Comparison of ENCODE assay signal across 8 cellular contexts in the genomic region with DNA sequence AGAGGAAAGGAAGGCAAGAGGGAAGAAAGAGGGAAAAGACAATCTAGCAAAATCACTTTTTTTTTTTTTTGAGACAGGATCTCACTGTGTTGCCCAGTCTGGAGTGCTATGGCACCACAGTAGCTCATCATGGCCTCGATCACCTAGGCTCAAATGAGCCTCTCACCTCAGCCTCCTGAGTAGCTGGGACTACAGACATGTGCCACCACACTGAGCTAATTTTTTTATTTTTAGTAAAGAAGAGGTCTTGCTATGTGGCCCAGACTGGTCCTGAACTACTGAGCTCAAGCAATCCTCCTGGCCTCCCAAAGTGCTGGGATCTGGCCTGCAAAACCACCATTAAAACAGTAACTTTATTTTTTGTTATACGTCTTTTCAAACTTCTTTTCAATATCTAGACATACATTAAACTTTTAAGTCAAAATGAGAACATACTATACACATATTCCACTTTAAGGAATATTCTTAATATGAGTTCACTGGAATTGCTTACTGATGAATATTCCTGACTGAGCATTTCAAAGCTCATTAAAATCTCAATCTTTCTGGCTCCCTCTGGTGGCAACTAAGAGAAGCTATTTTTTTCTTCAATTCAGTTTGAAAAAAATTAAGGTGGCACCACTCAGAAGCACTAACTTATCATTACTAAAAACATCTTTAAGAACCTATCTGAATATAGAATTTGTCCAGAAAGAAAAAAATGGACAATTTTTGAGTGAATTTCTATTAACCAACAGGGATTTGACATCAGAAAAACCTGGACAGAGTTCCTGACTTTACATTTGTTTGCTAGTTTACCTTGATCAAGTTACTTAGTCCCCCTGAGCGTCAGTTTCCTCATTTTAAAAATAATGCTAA. TPM values are rescaled to one million over a fixed set of nuclear protein-coding genes. Genes with fewer than 3 reads are reported as not detected.
DNase-seq lines count a peak whose midpoint lies in the region; ATAC-seq, FAIRE-seq and TF ChIP-seq lines count a peak whose summit lies in the region.

No MANE protein-coding gene starts in this region.

- H3K9me3 Mint-ChIP-seq in activated CD8-positive, alpha-beta T cell treated with anti-CD3 and anti-CD28 coated beads for 36 hours = no peaks in the 10 kb centered on the region
- H3K9me3 Mint-ChIP-seq in activated CD8-positive, alpha-beta T cell treated with anti-CD3 and anti-CD28 coated beads, Interleukin-2, amount 10 ng/mL, durations not matched to agents 7 days and 5 days (ENCODE audit: insufficient read depth) = no peaks in the 10 kb centered on the region

- H3K36me3 Mint-ChIP-seq in activated CD8-positive, alpha-beta T cell treated with anti-CD3 and anti-CD28 coated beads for 36 hours (ENCODE audit: low read depth) = no peaks in the 10 kb centered on the region
- H3K36me3 Mint-ChIP-seq in activated CD8-positive, alpha-beta T cell treated with anti-CD3 and anti-CD28 coated beads, Interleukin-2, amount 10 ng/mL, durations not matched to agents 7 days and 5 days (ENCODE audit: low read depth) = no peaks in the 10 kb centered on the region

- POLR2A ChIA-PET in activated CD8-positive, alpha-beta T cell treated with anti-CD3 and anti-CD28 coated beads for 36 hours (lab: Charles Lee) = no interaction called here
- POLR2A ChIA-PET in activated CD8-positive, alpha-beta T cell treated with anti-CD3 and anti-CD28 coated beads, Interleukin-2, amount 10 ng/mL, durations not matched to agents 7 days and 5 days (lab: Charles Lee) = no interaction called here

- H3K4me1 Mint-ChIP-seq in activated CD8-positive, alpha-beta T cell treated with anti-CD3 and anti-CD28 coated beads for 36 hours (ENCODE audit: low read depth) = no peaks in the 10 kb centered on the region
- no peaks in the 10 kb centered on the region for H3K4me1 Mint-ChIP-seq in activated CD8-positive, alpha-beta T cell treated with anti-CD3 and anti-CD28 coated beads, Interleukin-2, amount 10 ng/mL, durations not matched to agents 7 days and 5 days (ENCODE audit: low read depth)

- CTCF ChIA-PET in activated CD8-positive, alpha-beta T cell treated with anti-CD3 and anti-CD28 coated beads for 36 hours (lab: Charles Lee) = interaction anchor here (0.7 to 2.7 kb wide), 48 partner anchors 9 to 1434 kb away, joined by 3 to 36 read pairs (median 4); a partner anchor contains a TSS
- CTCF ChIA-PET in activated CD8-positive, alpha-beta T cell treated with anti-CD3 and anti-CD28 coated beads, Interleukin-2, amount 10 ng/mL, durations not matched to agents 7 days and 5 days (lab: Charles Lee) = interaction anchor here (0.6 to 2.5 kb wide), 50 partner anchors 8 to 1246 kb away, joined by 3 to 42 read pairs (median 4); a partner anchor contains a TSS

- no peak overlapping the region for H3K27ac Mint-ChIP-seq in activated CD8-positive, alpha-beta T cell treated with anti-CD3 and anti-CD28 coated beads for 36 hours
- H3K27ac Mint-ChIP-seq in activated CD8-positive, alpha-beta T cell treated with anti-CD3 and anti-CD28 coated beads, Interleukin-2, amount 10 ng/mL, durations not matched to agents 7 days and 5 days = no peak overlapping the region

- DNase-seq in activated CD8-positive, alpha-beta T cell treated with anti-CD3 and anti-CD28 coated beads for 36 hours = no peak
- DNase-seq in activated CD8-positive, alpha-beta T cell treated with anti-CD3 and anti-CD28 coated beads, Interleukin-2, amount 10 ng/mL, durations not matched to agents 7 days and 5 days = no peak
- DNase-seq in NCI-H2227 treated with DMSO at 0.1 percent for 48 hours (lab: John Stamatoyannopoulos, UW) (peak; percentile 31), bronchial epithelial cell (ENCODE audit: low read depth) (peak; percentile 58), lung microvascular endothelial cell (ENCODE audit: low read depth in 2 of 2) (peak; percentile 79 to 83), GOT3 (lab: John Stamatoyannopoulos, UW) (no peak)
- DNase-seq in activated CD8-positive, alpha-beta memory T cell treated with anti-CD3 and anti-CD28 coated beads for 24 hours = no peak

- no peak overlapping the region for H3K4me3 ChIP-seq in bronchial epithelial cell (ENCODE audit: low read depth, low read length)

- H3K27me3 Mint-ChIP-seq in activated CD8-positive, alpha-beta T cell treated with anti-CD3 and anti-CD28 coated beads for 36 hours = peaks cover 6% of the 10 kb centered on the region
- peaks cover 10% of the 10 kb centered on the region for H3K27me3 Mint-ChIP-seq in activated CD8-positive, alpha-beta T cell treated with anti-CD3 and anti-CD28 coated beads, Interleukin-2, amount 10 ng/mL, durations not matched to agents 7 days and 5 days (ENCODE audit: low read depth)

- FAIRE-seq in bronchial epithelial cell (lab: Jason Lieb, UNC) = no peak

- intact Hi-C loops in activated CD8-positive, alpha-beta T cell treated with anti-CD3 and anti-CD28 coated beads for 36 hours (cut with micrococcal nuclease) = loop anchor here (10.0 kb wide), 1 partner anchor 48 kb away; no protein-coding TSS in a partner anchor

- ATAC-seq in activated CD8-positive, alpha-beta T cell treated with anti-CD3 and anti-CD28 coated beads for 36 hours = no peak
- ATAC-seq in activated CD8-positive, alpha-beta T cell treated with anti-CD3 and anti-CD28 coated beads, Interleukin-2, amount 10 ng/mL, durations not matched to agents 7 days and 5 days = no peak
- no peak for ATAC-seq in GM21576 (IDR thresholded peaks at IDR 0.05; ENCODE audit: unreplicated experiment)

- no peaks in the 10 kb centered on the region for H3K27me3 ChIP-seq in bronchial epithelial cell (ENCODE audit: control insufficient read depth, insufficient read depth, low read length)

- TF ChIP-seq CTCF in activated CD8-positive, alpha-beta T cell treated with anti-CD3 and anti-CD28 coated beads for 36 hours (IDR thresholded peaks at IDR 0.05) = peak; percentile 83
- TF ChIP-seq CTCF in bronchial epithelial cell (IDR thresholded peaks at IDR 0.05; ENCODE audit: insufficient read depth, low read length, severe bottlenecking) = peak; percentile 37

- no peak overlapping the region for H3K4me3 Mint-ChIP-seq in activated CD8-positive, alpha-beta T cell treated with anti-CD3 and anti-CD28 coated beads for 36 hours
- no peak overlapping the region for H3K4me3 Mint-ChIP-seq in activated CD8-positive, alpha-beta T cell treated with anti-CD3 and anti-CD28 coated beads, Interleukin-2, amount 10 ng/mL, durations not matched to agents 7 days and 5 days

- H3K36me3 ChIP-seq in bronchial epithelial cell (ENCODE audit: control insufficient read depth, insufficient read depth, low read length) = no peaks in the 10 kb centered on the region

RNA-seq across cellular contexts. Expression of a gene that starts 40.9 kb away (rescaled TPM):
- 1 to 10 TPM; 2.4 to 2.8 TPM for total RNA-seq in activated CD8-positive, alpha-beta T cell treated with anti-CD3 and anti-CD28 coated beads for 36 hours
- 1 to 10 TPM; 2.2 to 3.3 TPM for total RNA-seq in activated CD8-positive, alpha-beta T cell treated with anti-CD3 and anti-CD28 coated beads, Interleukin-2, amount 10 ng/mL, durations not matched to agents 7 days and 5 days
- 18.2 and 30.5 TPM in 2 replicates for total RNA-seq in bronchial epithelial cell
- total RNA-seq in lung microvascular endothelial cell = 102 and 189 TPM in 2 replicates

Comparison
In these comparisons a context has a peak if more than half of its experiments do, and no peak if none do; other contexts are left out.
1. DNase-seq: peak in NCI-H2227 treated with DMSO at 0.1 percent for 48 hours (single experiment), bronchial epithelial cell (single experiment) and lung microvascular endothelial cell (2 of 2); none in activated CD8-positive, alpha-beta T cell treated with anti-CD3 and anti-CD28 coated beads for 36 hours (single experiment), activated CD8-positive, alpha-beta T cell treated with anti-CD3 and anti-CD28 coated beads, Interleukin-2, amount 10 ng/mL, durations not matched to agents 7 days and 5 days (single experiment), activated CD8-positive, alpha-beta memory T cell treated with anti-CD3 and anti-CD28 coated beads for 24 hours (single experiment) and GOT3 (single experiment).